20 cellular contexts compared by ENCODE assay signal in genomic region chr1:202627841-202628565, GRCh38.
"Had no signal": no experiment of that assay in that cellular context is flagged by ENCODE, and none has a peak within 500 bp of the region (broad histone marks: within the 10 kb centered on the region; RNA-seq: fewer than 3 reads in every experiment).

No MANE protein-coding gene starts in this region.

- H3K9me3 Mint-ChIP-seq: activated naive CD8-positive, alpha-beta T cell treated with anti-CD3 and anti-CD28 coated beads, Interleukin-2, amount 10 ng/mL, durations not matched to agents 7 days and 5 days; effector memory CD8-positive, alpha-beta T cell; memory B cell; nephron; stimulated activated naive CD8-positive, alpha-beta T cell treated with anti-CD3 and anti-CD28 coated beads, Interleukin-15, Interleukin-2, amounts not matched to agents 100 ng/mL and 50 ng/mL, for 24 hours; T-helper 1 cell treated with Interleukin-12 subunit alpha and Interleukin-12 subunit beta and Interleukin-4 antibody, amounts not matched to agents 30 μg/mL and 1 μg/mL, for 36 hours; WTC11 had no signal

- H3K36me3 Mint-ChIP-seq: activated naive CD8-positive, alpha-beta T cell treated with anti-CD3 and anti-CD28 coated beads, Interleukin-2, amount 10 ng/mL, durations not matched to agents 7 days and 5 days; memory B cell; WTC11 had no signal

- DNase-seq: activated CD4-positive, alpha-beta T cell treated with anti-CD3 and anti-CD28 coated beads, Interleukin-2, amount 50 U/mL, for 4 hours; activated naive CD4-positive, alpha-beta T cell treated with Interleukin-2 at 50 U/mL for 16 hours; activated naive CD8-positive, alpha-beta T cell treated with anti-CD3 and anti-CD28 coated beads, Interleukin-2, amount 10 ng/mL, durations not matched to agents 7 days and 5 days; activated T-cell treated with anti-CD3 and anti-CD28 coated beads for 4 hours; amygdala; effector memory CD8-positive, alpha-beta T cell; esophagus squamous epithelium; mucosa of descending colon; occipital lobe; retina; stimulated activated CD4-positive, alpha-beta T cell treated with anti-CD3 and anti-CD28 coated beads, Interleukin-12 subunit alpha, Interleukin-12 subunit beta, amount 100 ng/mL, for 4 hours; stimulated activated CD4-positive, alpha-beta T cell treated with anti-CD3 and anti-CD28 coated beads, Interleukin-1b, Interleukin-23, amount 100 ng/mL, for 48 hours; uterus had no signal

- H3K9me3 ChIP-seq: esophagus squamous epithelium, mucosa of descending colon, tibial nerve, uterus had no signal

- H3K27ac Mint-ChIP-seq: activated naive CD8-positive, alpha-beta T cell treated with anti-CD3 and anti-CD28 coated beads, Interleukin-2, amount 10 ng/mL, durations not matched to agents 7 days and 5 days; memory B cell; nephron; stimulated activated naive CD8-positive, alpha-beta T cell treated with anti-CD3 and anti-CD28 coated beads, Interleukin-15, Interleukin-2, amounts not matched to agents 100 ng/mL and 50 ng/mL, for 24 hours; T-helper 1 cell treated with Interleukin-12 subunit alpha and Interleukin-12 subunit beta and Interleukin-4 antibody, amounts not matched to agents 30 μg/mL and 1 μg/mL, for 36 hours had no signal

- H3K4me3 ChIP-seq: cardiac muscle cell, esophagus squamous epithelium, mucosa of descending colon, tibial nerve, uterus had no signal

- ATAC-seq: mucosa of descending colon had no signal

- H3K27ac ChIP-seq: cardiac muscle cell, esophagus squamous epithelium, tibial nerve, uterus had no signal

- H3K36me3 ChIP-seq: cardiac muscle cell, esophagus squamous epithelium, tibial nerve, uterus had no signal

- H3K4me3 Mint-ChIP-seq: nephron; stimulated activated naive CD8-positive, alpha-beta T cell treated with anti-CD3 and anti-CD28 coated beads, Interleukin-15, Interleukin-2, amounts not matched to agents 100 ng/mL and 50 ng/mL, for 24 hours; T-helper 1 cell treated with Interleukin-12 subunit alpha and Interleukin-12 subunit beta and Interleukin-4 antibody, amounts not matched to agents 30 μg/mL and 1 μg/mL, for 36 hours; WTC11 had no signal

- H3K27me3 ChIP-seq: cardiac muscle cell, uterus had no signal
